Comparison of ENCODE assay signal across 25 cellular contexts in the genomic region with DNA sequence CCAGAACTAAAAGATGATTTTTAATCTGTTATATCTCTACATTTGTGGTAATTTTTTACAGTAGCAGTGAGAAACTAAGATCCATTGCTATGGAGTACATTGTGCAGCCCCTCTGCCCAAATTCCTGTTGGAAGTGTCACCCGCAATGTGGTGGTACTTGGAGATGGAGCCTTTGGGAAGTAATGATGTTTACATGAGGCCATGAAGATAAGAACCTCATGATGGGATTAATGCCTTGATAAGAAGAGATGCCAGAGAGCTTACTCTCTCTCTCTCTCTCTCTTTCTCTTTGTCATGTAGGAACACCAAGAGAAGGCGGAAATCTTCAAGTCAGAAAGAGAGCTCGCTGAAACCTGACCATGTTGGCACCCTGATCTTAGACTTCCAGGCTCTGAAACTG.
"Had no signal": no experiment of that assay in that cellular context is flagged by ENCODE, and none has a peak within 500 bp of the region (broad histone marks: within the 10 kb centered on the region; RNA-seq: fewer than 3 reads in every experiment).

No MANE protein-coding gene starts in this region.

- DNase-seq: heart right ventricle; kidney; left ventricle myocardium inferior; naive B cell; natural killer cell; nephron progenitor cell; ovary; right lobe of liver; stimulated activated CD4-positive, alpha-beta T cell treated with anti-CD3 and anti-CD28 coated beads, Interleukin-2, amount 100 ng/mL, for 48 hours; stimulated activated CD4-positive, alpha-beta T cell treated with anti-CD3 and anti-CD28 coated beads, Interleukin-4, amount 100 ng/mL, for 4 hours; stimulated activated CD8-positive, alpha-beta memory T cell treated with anti-CD3 and anti-CD28 coated beads, Interleukin-4, amount 100 ng/mL, for 48 hours; stimulated activated naive CD4-positive, alpha-beta T cell treated with Interleukin-2 at 50 U/mL for 16 hours; stimulated activated naive CD8-positive, alpha-beta T cell treated with anti-CD3 and anti-CD28 coated beads, Interleukin-15, amount 100 ng/mL, for 72 hours; substantia nigra; uterus had no signal

- H3K27me3 ChIP-seq: heart right ventricle, hepatocyte, neural progenitor cell, neutrophil, ovary, right atrium auricular region, right lobe of liver, tibial nerve, uterus had no signal

- H3K4me3 Mint-ChIP-seq: mesothelial cell of epicardium; naive B cell; natural killer cell; nephron progenitor cell; neural progenitor cell; stimulated activated memory B cell treated with anti-CD40 and anti-IgM and Interleukin-4, amounts not matched to agents 10 μg/mL and 1 μg/mL and 100 μg/mL, for 72 hours; stimulated activated naive CD8-positive, alpha-beta T cell treated with anti-CD3 and anti-CD28 coated beads, Interleukin-15, amount 100 ng/mL, for 72 hours; type B pancreatic cell had no signal

- H3K4me2 ChIP-seq: hepatocyte, neural progenitor cell had no signal

- H3K27ac Mint-ChIP-seq: mesothelial cell of epicardium; naive B cell; natural killer cell; nephron progenitor cell; neural progenitor cell; progenitor cell of endocrine pancreas; stimulated activated memory B cell treated with anti-CD40 and anti-IgM and Interleukin-4, amounts not matched to agents 10 μg/mL and 1 μg/mL and 100 μg/mL, for 72 hours; stimulated activated naive CD8-positive, alpha-beta T cell treated with anti-CD3 and anti-CD28 coated beads, Interleukin-15, amount 100 ng/mL, for 72 hours; type B pancreatic cell had no signal

- H3K36me3 ChIP-seq: heart right ventricle, left ventricle myocardium inferior, neural progenitor cell, neutrophil, ovary, right atrium auricular region, right lobe of liver, tibial nerve, uterus had no signal

- H3K36me3 Mint-ChIP-seq: mesothelial cell of epicardium; naive B cell; neural progenitor cell; stimulated activated memory B cell treated with anti-CD40 and anti-IgM and Interleukin-4, amounts not matched to agents 10 μg/mL and 1 μg/mL and 100 μg/mL, for 72 hours; type B pancreatic cell had no signal

- H3K9me3 Mint-ChIP-seq: neural progenitor cell had no signal

- H3K27me3 Mint-ChIP-seq: naive B cell; progenitor cell of endocrine pancreas; stimulated activated memory B cell treated with anti-CD40 and anti-IgM and Interleukin-4, amounts not matched to agents 10 μg/mL and 1 μg/mL and 100 μg/mL, for 72 hours; stimulated activated naive CD8-positive, alpha-beta T cell treated with anti-CD3 and anti-CD28 coated beads, Interleukin-15, amount 100 ng/mL, for 72 hours; type B pancreatic cell had no signal

- ATAC-seq: heart right ventricle; natural killer cell; right lobe of liver; stimulated activated memory B cell treated with anti-CD40 and anti-IgM and Interleukin-4, amounts not matched to agents 10 μg/mL and 1 μg/mL and 100 μg/mL, for 72 hours; stimulated activated naive CD8-positive, alpha-beta T cell treated with anti-CD3 and anti-CD28 coated beads, Interleukin-15, amount 100 ng/mL, for 72 hours had no signal

- H3K9ac ChIP-seq: neural progenitor cell had no signal

- H3K79me2 ChIP-seq: hepatocyte had no signal

- H3K27ac ChIP-seq: heart right ventricle, left ventricle myocardium inferior, neural progenitor cell, neutrophil, ovary, right atrium auricular region, right lobe of liver, tibial nerve, uterus had no signal

- H3K4me3 ChIP-seq: heart right ventricle, hepatocyte, left ventricle myocardium inferior, lung, neural progenitor cell, ovary, right atrium auricular region, right lobe of liver, tibial nerve, uterus had no signal

- H3K4me1 ChIP-seq: heart right ventricle, left ventricle myocardium inferior, neural progenitor cell, right atrium auricular region, right lobe of liver, uterus had no signal

- H3K4me1 Mint-ChIP-seq: mesothelial cell of epicardium; naive B cell; natural killer cell; nephron progenitor cell; neural progenitor cell; stimulated activated memory B cell treated with anti-CD40 and anti-IgM and Interleukin-4, amounts not matched to agents 10 μg/mL and 1 μg/mL and 100 μg/mL, for 72 hours; stimulated activated naive CD8-positive, alpha-beta T cell treated with anti-CD3 and anti-CD28 coated beads, Interleukin-15, amount 100 ng/mL, for 72 hours had no signal

- H2AFZ ChIP-seq: hepatocyte, neural progenitor cell had no signal

- H3K9me3 ChIP-seq: neutrophil, ovary, right atrium auricular region, right lobe of liver, uterus had no signal
